In the genomic region with DNA sequence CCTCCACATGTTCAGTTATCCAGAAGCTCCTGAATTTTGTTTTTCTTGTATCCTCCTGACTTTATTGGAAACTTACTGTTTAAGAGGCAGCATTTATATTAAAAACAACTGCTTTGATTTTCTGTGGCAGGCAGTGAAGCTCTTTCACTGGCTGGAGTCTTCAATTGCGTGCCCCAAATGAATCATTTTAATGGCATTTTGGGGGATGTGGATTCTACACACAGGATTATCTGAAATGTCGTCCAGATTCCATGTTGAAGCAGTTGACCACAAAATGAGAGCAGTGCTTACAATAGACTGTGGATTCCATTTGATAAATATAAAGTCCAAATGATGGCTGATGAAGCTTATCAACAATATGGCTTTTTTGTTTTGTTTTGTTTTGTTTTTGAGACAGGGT, we compare ENCODE assay signal across 1 cellular context.
A peak's percentile ranks its signal among the peaks of the same experiment; 100 is the strongest.
TF ChIP-seq lines count a peak whose summit lies in the region.

No MANE protein-coding gene starts in this region.

TF ChIP-seq in SK-N-SH, 30 proteins besides CTCF, POLR2A, EP300 and RAD21 (continued from another document):
- TF ChIP-seq REST (IDR thresholded peaks at IDR 0.05; ENCODE audit: low read depth, low read length) (no peak), FOXM1 (IDR thresholded peaks at IDR 0.05; ENCODE audit: low read depth) (0 out of 2 replicates have a peak, but pooled peaks have one; percentile 16), GABPA (IDR thresholded peaks at IDR 0.05; ENCODE audit: low read depth) (no peak)
